In genomic region chrX:120769576-120770341, GRCh38 we compare ENCODE assay signal across 8 cellular contexts.
DNase-seq lines count a peak whose midpoint lies in the region; ATAC-seq and TF ChIP-seq lines count a peak whose summit lies in the region.

No MANE protein-coding gene starts in this region.

- no peak for TF ChIP-seq POLR2A in prostate gland (IDR thresholded peaks at IDR 0.05)

- H3K36me3 ChIP-seq in BE2C (no peaks in the 10 kb centered on the region), prostate gland (no peaks in the 10 kb centered on the region)

- ATAC-seq in GM18861 (IDR thresholded peaks at IDR 0.05; ENCODE audit: unreplicated experiment): peak; percentile 54

- TF ChIP-seq CTCF in BE2C (IDR thresholded peaks at IDR 0.05; ENCODE audit: low read depth, low read length): peak; percentile 36
- peak in 51 of 56 donors; percentile 14 to 58 (median 36) for TF ChIP-seq CTCF in dorsolateral prefrontal cortex (IDR thresholded peaks at IDR 0.05 in 54 of 56, conservative IDR thresholded peaks at IDR 0.05 in 2 of 56; ENCODE audit: low read depth in 1 of 56, partially characterized antibody in 56 of 56)
- TF ChIP-seq CTCF in prostate gland (IDR thresholded peaks at IDR 0.05): peak in 2 of 4 experiments; percentile 36 to 40

- DNase-seq in BE2C (no peak), NCI-H69 (lab: John Stamatoyannopoulos, UW) (peak; percentile 84), dorsolateral prefrontal cortex (no peak), prostate gland (ENCODE audit: low spot score) (peak; percentile 6), nucleus accumbens (lab: John Stamatoyannopoulos, UW) (no peak), HuH-7 (ENCODE audit: low spot score) (no peak)
- DNase-seq in activated effector memory CD4-positive, alpha-beta T cell treated with Interleukin-2 at 50 U/mL for 16 hours: no peak

- no peaks in the 10 kb centered on the region for H3K4me1 ChIP-seq in BE2C
- no peaks in the 10 kb centered on the region for H3K4me1 ChIP-seq in prostate gland (replicated peaks)

- H3K9me3 ChIP-seq in BE2C (no peaks in the 10 kb centered on the region), prostate gland (no peaks in the 10 kb centered on the region)

- intact Hi-C loops in dorsolateral prefrontal cortex (cut with DNase I) (loop anchor here in 1 of 2 donors (5.0 kb wide), 1 partner anchor 272 kb away; no protein-coding TSS in a partner anchor), prostate gland (cut with DNase I) (loop anchor here (10.0 kb wide), 1 partner anchor 265 kb away; no protein-coding TSS in a partner anchor)

- 42% methylated on average over 8 of the region's 8 CpGs for WGBS in prostate gland

- H3K4me3 ChIP-seq in BE2C (ENCODE audit: low read depth, low read length) (no peak overlapping the region), dorsolateral prefrontal cortex (no peak overlapping the region), prostate gland (no peak overlapping the region)

- H3K27me3 ChIP-seq in BE2C: no peaks in the 10 kb centered on the region
- H3K27me3 ChIP-seq in dorsolateral prefrontal cortex: peaks cover 0 to 65% (median 9%) of the 10 kb centered on the region in 45 donors
- no peaks in the 10 kb centered on the region for H3K27me3 ChIP-seq in prostate gland (replicated peaks; ENCODE audit: insufficient read depth)

- no peak overlapping the region for H3K27ac ChIP-seq in dorsolateral prefrontal cortex
- H3K27ac ChIP-seq in prostate gland: no peak overlapping the region

Comparison
In these comparisons a context has a peak if more than half of its experiments do, and no peak if none do; other contexts are left out.
1. DNase-seq: peak in NCI-H69 (single experiment) and prostate gland (single experiment); none in BE2C (single experiment), dorsolateral prefrontal cortex (0 of 10), nucleus accumbens (0 of 56), activated effector memory CD4-positive, alpha-beta T cell treated with Interleukin-2 at 50 U/mL for 16 hours (single experiment) and HuH-7 (single experiment).